2 cellular contexts compared by ENCODE assay signal in genomic region chr16:5025171-5025632, GRCh38.
TF ChIP-seq lines count a peak whose summit lies in the region.

No MANE protein-coding gene starts in this region.

TF ChIP-seq in A549, 52 proteins besides CTCF, POLR2A, EP300 and RAD21 (continued from another document):
- TF ChIP-seq EHF (CRISPR knock-in tag; IDR thresholded peaks at IDR 0.05) (no peak), MAX (IDR thresholded peaks at IDR 0.05) (no peak), CBX2 (IDR thresholded peaks at IDR 0.05; ENCODE audit: borderline replicate concordance, low read depth) (no peak), HOXB5 (CRISPR knock-in tag; IDR thresholded peaks at IDR 0.05) (no peak), FOSB (CRISPR knock-in tag; IDR thresholded peaks at IDR 0.05) (no peak), HOXA7 (CRISPR knock-in tag; IDR thresholded peaks at IDR 0.05) (no peak), TP53 (CRISPR knock-in tag; IDR thresholded peaks at IDR 0.05) (no peak), CBX8 (IDR thresholded peaks at IDR 0.05) (no peak)
TF ChIP-seq in A549: peak in this region for 0.

TF ChIP-seq in GM23338, 12 proteins besides CTCF, POLR2A, EP300 and RAD21 (continued from another document):
- TF ChIP-seq ZNF462 (CRISPR knock-in tag; IDR thresholded peaks at IDR 0.05), result no peak
